In the genomic region with DNA sequence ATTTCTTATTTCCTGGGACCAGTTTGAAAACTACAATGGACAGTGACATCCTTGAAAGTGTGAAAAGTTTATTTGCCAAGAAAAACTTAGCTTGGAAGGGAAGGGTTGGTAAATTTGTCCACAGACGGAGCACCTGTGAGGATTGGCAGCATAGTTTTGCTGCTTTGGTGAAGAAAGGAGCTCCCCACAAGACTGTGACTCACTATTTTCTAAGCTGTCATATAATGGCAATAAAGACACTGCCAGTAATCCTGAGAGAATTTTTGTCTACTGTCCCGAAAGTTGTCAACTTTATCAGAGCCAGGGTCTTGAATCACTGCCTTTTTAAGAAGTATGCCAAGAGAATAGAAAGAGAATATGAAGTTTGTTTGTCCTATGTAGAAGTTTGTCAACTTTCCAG, we compare ENCODE assay signal across 15 cellular contexts.
"Had no signal": no experiment of that assay in that cellular context is flagged by ENCODE, and none has a peak within 500 bp of the region (broad histone marks: within the 10 kb centered on the region; RNA-seq: fewer than 3 reads in every experiment).

No MANE protein-coding gene starts in this region.

- H3K4me1 ChIP-seq: body of pancreas, neural progenitor cell, pancreas had no signal

- FAIRE-seq: pancreas had no signal

- H3K4me2 ChIP-seq: neural progenitor cell had no signal

- H3K9me3 ChIP-seq: body of pancreas, left ventricle myocardium inferior, pancreas, stomach, tibial artery had no signal

- DNase-seq: activated CD4-positive, alpha-beta memory T cell treated with anti-CD3 and anti-CD28 coated beads, Interleukin-2, amount 10 ng/mL, durations not matched to agents 7 days and 5 days; activated CD8-positive, alpha-beta memory T cell treated with anti-CD3 and anti-CD28 coated beads, Interleukin-2, amount 50 U/mL, for 4 hours; activated naive CD4-positive, alpha-beta T cell; activated naive CD8-positive, alpha-beta T cell treated with anti-CD3 and anti-CD28 coated beads, Interleukin-2, amount 50 U/mL, for 24 hours; body of pancreas; cerebellar nuclear complex; effector memory CD8-positive, alpha-beta T cell; erythroblast; islet precursor cell; left ventricle myocardium inferior; pancreas; stomach; SW 1271; tibial artery had no signal

- H3K9ac ChIP-seq: neural progenitor cell had no signal

- H3K27ac ChIP-seq: body of pancreas, left ventricle myocardium inferior, neural progenitor cell, pancreas, stomach, tibial artery had no signal

- H2AFZ ChIP-seq: neural progenitor cell had no signal

- H3K36me3 ChIP-seq: left ventricle myocardium inferior, neural progenitor cell, pancreas, stomach, tibial artery had no signal

- H3K27me3 ChIP-seq: neural progenitor cell, pancreas, stomach, tibial artery had no signal

- H3K4me3 ChIP-seq: body of pancreas, left ventricle myocardium inferior, neural progenitor cell, pancreas, stomach, tibial artery had no signal
